In the genomic region with DNA sequence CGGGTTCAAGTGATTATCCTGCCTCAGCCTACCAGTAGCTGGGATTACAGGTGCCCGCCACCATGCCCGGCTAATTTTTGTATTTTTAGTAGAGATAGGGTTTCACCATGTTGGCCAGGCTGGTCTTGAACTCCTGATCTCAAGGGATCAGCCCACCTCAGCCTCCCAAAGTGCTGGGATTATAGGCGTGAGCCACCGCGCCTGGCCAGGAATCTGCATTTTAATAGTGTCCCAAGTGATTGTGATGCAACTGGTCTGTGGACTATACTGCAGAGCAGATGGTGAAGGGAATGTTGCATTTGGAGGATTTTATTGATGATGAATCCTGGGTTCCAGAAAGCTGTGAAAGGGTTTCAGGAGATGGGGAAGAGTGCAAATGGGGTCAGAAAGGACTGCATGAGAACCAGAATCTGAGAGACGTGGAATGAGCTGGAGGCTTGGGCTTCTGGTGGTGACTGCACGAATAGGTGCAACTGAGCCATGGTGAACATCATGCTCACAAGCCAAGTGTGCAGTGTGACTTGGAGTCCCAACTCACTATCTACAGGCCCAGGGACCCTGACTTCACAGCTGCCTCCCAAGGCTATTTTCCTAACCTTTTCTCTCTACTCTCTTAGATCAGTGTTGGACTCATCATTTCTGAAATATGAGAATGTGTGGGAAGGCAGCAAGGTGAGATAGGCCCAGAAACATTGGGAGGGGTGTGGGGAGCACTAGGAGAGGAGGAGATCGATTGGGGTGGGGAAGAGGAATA, we compare ENCODE assay signal across 9 cellular contexts. TPM values are rescaled to one million over a fixed set of nuclear protein-coding genes. Genes with fewer than 3 reads are reported as not detected.
A peak's percentile ranks its signal among the peaks of the same experiment; 100 is the strongest.
DNase-seq lines count a peak whose midpoint lies in the region; TF ChIP-seq lines count a peak whose summit lies in the region.
"Had no signal": no experiment of that assay in that cellular context is flagged by ENCODE, and none has a peak within 500 bp of the region (broad histone marks: within the 10 kb centered on the region; RNA-seq: fewer than 3 reads in every experiment).

No MANE protein-coding gene starts in this region.

- H3K9me3 ChIP-seq in CD4-positive, alpha-beta memory T cell (ENCODE audit: control insufficient read depth in 1 of 2, low read length in 2 of 2), result no peaks in the 10 kb centered on the region
- no peaks in the 10 kb centered on the region for H3K9me3 ChIP-seq in GM23248 (ENCODE audit: low read depth)
- no peaks in the 10 kb centered on the region for H3K9me3 ChIP-seq in tibial nerve
- H3K9me3 ChIP-seq: heart left ventricle had no signal

- no peak overlapping the region for H2AFZ ChIP-seq in GM23248

- DNase-seq in CD4-positive, alpha-beta memory T cell, result no peak
- DNase-seq in GM23248 (peak; percentile 15), immature natural killer cell (no peak), OCI-M1 (lab: John Stamatoyannopoulos, UW) (no peak), tibial nerve (ENCODE audit: low spot score in 2 of 2) (no peak), DMS153 treated with DMSO at 0.1 percent for 48 hours (lab: John Stamatoyannopoulos, UW; ENCODE audit: unreplicated experiment) (no peak), germinal center (ENCODE audit: low spot score) (no peak)
- DNase-seq in activated CD4-positive, alpha-beta memory T cell treated with anti-CD3 and anti-CD28 coated beads for 36 hours, result no peak

- peak overlapping the region; percentile 54 for H3K9ac ChIP-seq in GM23248

- no peak for TF ChIP-seq POLR2A in tibial nerve (IDR thresholded peaks at IDR 0.05)

- peak overlapping the region; percentile 13 for H3K27ac ChIP-seq in CD4-positive, alpha-beta memory T cell (ENCODE audit: low read depth, low read length)
- H3K27ac ChIP-seq in GM23248 (peak overlapping the region; percentile 63), tibial nerve (peak overlapping the region in 2 of 4 donors; percentile 2 to 41)

- H3K4me2 ChIP-seq in GM23248 (ENCODE audit: unreplicated experiment), result no peak overlapping the region

- peaks cover 15 to 36% (median 26%) of the 10 kb centered on the region in 4 donors for H3K4me1 Mint-ChIP-seq in CD4-positive, alpha-beta memory T cell
- peaks cover 38% of the 10 kb centered on the region for H3K4me1 Mint-ChIP-seq in activated CD4-positive, alpha-beta memory T cell treated with anti-CD3 and anti-CD28 coated beads for 36 hours (ENCODE audit: low read depth)
- peaks cover 25 to 34% of the 10 kb centered on the region in 2 donors for H3K4me1 Mint-ChIP-seq in immature natural killer cell

- intact Hi-C loops in CD4-positive, alpha-beta memory T cell (cut with micrococcal nuclease), result loop anchor here (2.0 kb wide), 3 partner anchors 33 to 419 kb away; no protein-coding TSS in a partner anchor
- intact Hi-C loops in activated CD4-positive, alpha-beta memory T cell treated with anti-CD3 and anti-CD28 coated beads for 36 hours (cut with micrococcal nuclease), result loop anchor here (2.0 to 10.0 kb wide), 3 partner anchors 35 to 589 kb away; a partner anchor contains a TSS

- POLR2A ChIA-PET in CD4-positive, alpha-beta memory T cell (lab: Charles Lee; ENCODE audit: partially characterized antibody), result interaction anchor here (0.9 to 5.0 kb wide), 14 partner anchors 24 to 229 kb away, joined by 3 to 55 read pairs (median 4); a partner anchor contains a TSS
- POLR2A ChIA-PET in activated CD4-positive, alpha-beta memory T cell treated with anti-CD3 and anti-CD28 coated beads for 36 hours (lab: Charles Lee), result interaction anchor here (0.9 to 3.0 kb wide), 5 partner anchors 48 to 72 kb away, joined by 3 to 15 read pairs (median 4); a partner anchor contains a TSS

- no peaks in the 10 kb centered on the region for H3K27me3 ChIP-seq in CD4-positive, alpha-beta memory T cell (ENCODE audit: insufficient read depth, low read length)
- H3K27me3 ChIP-seq in GM23248 (replicated peaks; ENCODE audit: insufficient read depth) (no peaks in the 10 kb centered on the region), tibial nerve (no peaks in the 10 kb centered on the region)
- H3K27me3 ChIP-seq: heart left ventricle had no signal

- 84 to 86% methylated on average over 9 of the region's 9 CpGs for WGBS in GM23248 (ENCODE audit: low coverage in 1 of 2, low lambda C conversion rate in 2 of 2, missing lambda C conversion rate in 2 of 2), 2 experiments
- 73 to 78% methylated on average over 9 of the region's 9 CpGs for WGBS in tibial nerve, 2 donors

- CTCF ChIA-PET in CD4-positive, alpha-beta memory T cell (lab: Charles Lee; ENCODE audit: partially characterized antibody), result interaction anchor here (0.5 to 5.2 kb wide), 17 partner anchors 10 to 1549 kb away, joined by 3 to 41 read pairs (median 3); a partner anchor contains a TSS
- CTCF ChIA-PET in activated CD4-positive, alpha-beta memory T cell treated with anti-CD3 and anti-CD28 coated beads for 36 hours (lab: Charles Lee), result interaction anchor here (0.7 to 5.2 kb wide), 9 partner anchors 8 to 308 kb away, joined by 3 to 37 read pairs (median 7); a partner anchor contains a TSS

- H4K20me1 ChIP-seq in GM23248 (ENCODE audit: insufficient read depth), result peaks cover 5% of the 10 kb centered on the region; the same call in 1 of the 2 replicates

- H3F3A ChIP-seq in GM23248 (ENCODE audit: insufficient read depth), result peaks cover 45% of the 10 kb centered on the region

- peak overlapping the region in 6 of 7 donors; percentile 12 to 96 (median 76) for H3K27ac Mint-ChIP-seq in CD4-positive, alpha-beta memory T cell
- H3K27ac Mint-ChIP-seq in activated CD4-positive, alpha-beta memory T cell treated with anti-CD3 and anti-CD28 coated beads for 36 hours, result peak overlapping the region; percentile 75
- peak overlapping the region in 4 of 6 donors; percentile 45 to 80 (median 58) for H3K27ac Mint-ChIP-seq in immature natural killer cell

- H3K27me3 Mint-ChIP-seq in CD4-positive, alpha-beta memory T cell, result no peaks in the 10 kb centered on the region
- H3K27me3 Mint-ChIP-seq in activated CD4-positive, alpha-beta memory T cell treated with anti-CD3 and anti-CD28 coated beads for 36 hours, result no peaks in the 10 kb centered on the region
- H3K27me3 Mint-ChIP-seq in immature natural killer cell (ENCODE audit: low read depth in 3 of 3), result peaks cover 7 to 13% (median 10%) of the 10 kb centered on the region in 3 donors

- peaks cover 18% of the 10 kb centered on the region for H3K4me1 ChIP-seq in CD4-positive, alpha-beta memory T cell (ENCODE audit: insufficient read depth, low read length)
- H3K4me1 ChIP-seq in GM23248 (ENCODE audit: insufficient read depth) (peaks cover 19% of the 10 kb centered on the region), tibial nerve (peaks cover 0 to 18% (median 13%) of the 10 kb centered on the region in 4 donors)

- TF ChIP-seq CTCF in tibial nerve (IDR thresholded peaks at IDR 0.05), result no peak

- peaks cover 25% of the 10 kb centered on the region for H3K36me3 ChIP-seq in CD4-positive, alpha-beta memory T cell (ENCODE audit: insufficient read depth, low read length)
- H3K36me3 ChIP-seq in GM23248 (ENCODE audit: low read depth) (peaks cover 29% of the 10 kb centered on the region), tibial nerve (peaks cover 0 to 29% (median 6%) of the 10 kb centered on the region in 3 donors)

- TF ChIP-seq EP300 in tibial nerve (IDR thresholded peaks at IDR 0.05), result no peak

- peaks cover 0 to 3% (median 0%) of the 10 kb centered on the region in 8 donors for H3K9me3 Mint-ChIP-seq in CD4-positive, alpha-beta memory T cell
- H3K9me3 Mint-ChIP-seq in activated CD4-positive, alpha-beta memory T cell treated with anti-CD3 and anti-CD28 coated beads for 36 hours, result no peaks in the 10 kb centered on the region
- no peaks in the 10 kb centered on the region for H3K9me3 Mint-ChIP-seq in immature natural killer cell

- peaks cover 34% of the 10 kb centered on the region for H3K79me2 ChIP-seq in GM23248 (ENCODE audit: insufficient read depth)

- H3K4me3 Mint-ChIP-seq in CD4-positive, alpha-beta memory T cell, result no peak overlapping the region
- H3K4me3 Mint-ChIP-seq in activated CD4-positive, alpha-beta memory T cell treated with anti-CD3 and anti-CD28 coated beads for 36 hours, result no peak overlapping the region
- H3K4me3 Mint-ChIP-seq in immature natural killer cell, result no peak overlapping the region

- no peaks in the 10 kb centered on the region for H3K9me2 ChIP-seq in GM23248 (ENCODE audit: insufficient read depth)

- in situ Hi-C loops in GM23248 (cut with MboI), result no loop called here

- peaks cover 18 to 39% of the 10 kb centered on the region in 2 donors for H3K36me3 Mint-ChIP-seq in CD4-positive, alpha-beta memory T cell
- peaks cover 30% of the 10 kb centered on the region for H3K36me3 Mint-ChIP-seq in activated CD4-positive, alpha-beta memory T cell treated with anti-CD3 and anti-CD28 coated beads for 36 hours
- peaks cover 0 to 16% (median 4%) of the 10 kb centered on the region in 3 donors for H3K36me3 Mint-ChIP-seq in immature natural killer cell

- no peak overlapping the region for H3K4me3 ChIP-seq in CD4-positive, alpha-beta memory T cell (ENCODE audit: low read length in 2 of 2)
- H3K4me3 ChIP-seq in GM23248, result no peak overlapping the region
- H3K4me3 ChIP-seq in tibial nerve, result no peak overlapping the region
- H3K4me3 ChIP-seq: heart left ventricle had no signal

RNA-seq across cellular contexts. Expression of a gene that starts 4.5 kb away (rescaled TPM):
- total RNA-seq in CD4-positive, alpha-beta memory T cell, result 10 to 100 TPM; 55.6 to 55.8 TPM
- polyA plus RNA-seq in CD4-positive, alpha-beta memory T cell, result 1,000 to 10,000 TPM in 1 of 2 donors, 100 to 1,000 TPM in 1; 386 to 1,449 TPM
- 332 and 1,155 TPM in 2 replicates for total RNA-seq in GM23248 (2014; rRNA removed; shearing (Covaris generic))
- polyA plus RNA-seq in GM23248 (2016; fragmentation: Nextera tagmentation; extraction: Ambion mirVana) (271 and 274 TPM in 2 replicates), immature natural killer cell (100 to 1,000 TPM; 294 to 705 (median 698) TPM)
- total RNA-seq in activated CD4-positive, alpha-beta memory T cell treated with anti-CD3 and anti-CD28 coated beads for 36 hours, result 10 to 100 TPM; 28.1 to 40.7 TPM
- total RNA-seq in tibial nerve, result 1,000 to 10,000 TPM in 2 of 4 donors, 100 to 1,000 TPM in 2; 308 to 1,324 (median 859) TPM

RNA-seq across cellular contexts. Expression of a gene that starts 25.4 kb away (rescaled TPM):
- 1 to 10 TPM; 7.2 to 7.9 TPM for total RNA-seq in CD4-positive, alpha-beta memory T cell
- 1 to 10 TPM in 1 of 2 donors, under 1 TPM in 1; 0.37 to 2.2 TPM for polyA plus RNA-seq in CD4-positive, alpha-beta memory T cell
- total RNA-seq in GM23248 (2014; rRNA removed; shearing (Covaris generic)), result 1.4 and 1.5 TPM in 2 replicates
- polyA plus RNA-seq in GM23248 (2016; fragmentation: Nextera tagmentation; extraction: Ambion mirVana) (0.99 and 1.1 TPM in 2 replicates), immature natural killer cell (1 to 10 TPM in 1 of 3 donors, not detected in 2; 1.0 TPM)
- 10 to 100 TPM; 14.4 to 15.1 TPM for total RNA-seq in activated CD4-positive, alpha-beta memory T cell treated with anti-CD3 and anti-CD28 coated beads for 36 hours
- 1 to 10 TPM; 3.8 to 9.6 (median 6.4) TPM for total RNA-seq in tibial nerve

RNA-seq across cellular contexts. Expression of a gene that starts 33.8 kb away (rescaled TPM):
- 1 to 10 TPM; 5.9 to 6.9 TPM for total RNA-seq in CD4-positive, alpha-beta memory T cell
- under 1 TPM; 0.61 to 0.70 TPM for polyA plus RNA-seq in CD4-positive, alpha-beta memory T cell
- 3.3 and 3.5 TPM in 2 replicates for total RNA-seq in GM23248 (2014; rRNA removed; shearing (Covaris generic))
- polyA plus RNA-seq in GM23248 (2016; fragmentation: Nextera tagmentation; extraction: Ambion mirVana), result 1.9 and 2.1 TPM in 2 replicates
- under 1 TPM; 0.82 to 0.86 TPM for total RNA-seq in activated CD4-positive, alpha-beta memory T cell treated with anti-CD3 and anti-CD28 coated beads for 36 hours
- polyA plus RNA-seq in immature natural killer cell, result not detected
- 100 to 1,000 TPM in 2 of 4 donors, 10 to 100 TPM in 2; 90.6 to 165 (median 99.8) TPM for total RNA-seq in tibial nerve

RNA-seq across cellular contexts. Expression of a gene that starts 49.1 kb away (rescaled TPM):
- 1 to 10 TPM; 5.4 to 5.9 TPM for total RNA-seq in CD4-positive, alpha-beta memory T cell
- not detected for polyA plus RNA-seq in CD4-positive, alpha-beta memory T cell
- 10.2 and 19.1 TPM in 2 replicates for total RNA-seq in GM23248 (2014; rRNA removed; shearing (Covaris generic))
- polyA plus RNA-seq in GM23248 (2016; fragmentation: Nextera tagmentation; extraction: Ambion mirVana), result 9.5 and 10.0 TPM in 2 replicates
- 1 to 10 TPM; 2.4 to 2.7 TPM for total RNA-seq in activated CD4-positive, alpha-beta memory T cell treated with anti-CD3 and anti-CD28 coated beads for 36 hours
- polyA plus RNA-seq in immature natural killer cell, result 1 to 10 TPM; 3.5 to 5.9 (median 5.9) TPM
- 10 to 100 TPM; 20.4 to 39.1 (median 28.1) TPM for total RNA-seq in tibial nerve

RNA-seq across cellular contexts. Expression of a gene that starts 58.2 kb away (rescaled TPM):
- 100 to 1,000 TPM; 106 to 108 TPM for total RNA-seq in CD4-positive, alpha-beta memory T cell
- 100 to 1,000 TPM; 204 to 223 TPM for polyA plus RNA-seq in CD4-positive, alpha-beta memory T cell
- 115 and 120 TPM in 2 replicates for total RNA-seq in GM23248 (2014; rRNA removed; shearing (Covaris generic))
- polyA plus RNA-seq in GM23248 (2016; fragmentation: Nextera tagmentation; extraction: Ambion mirVana) (152 and 157 TPM in 2 replicates), immature natural killer cell (100 to 1,000 TPM; 192 to 222 (median 214) TPM)
- total RNA-seq in activated CD4-positive, alpha-beta memory T cell treated with anti-CD3 and anti-CD28 coated beads for 36 hours, result 100 to 1,000 TPM; 399 to 410 TPM
- total RNA-seq in tibial nerve, result 100 to 1,000 TPM in 1 of 4 donors, 10 to 100 TPM in 3; 79.6 to 104 (median 93.5) TPM

Comparison
In these comparisons a context has a peak if more than half of its experiments do, and no peak if none do; other contexts are left out.
1. RNA of a gene that starts 33.8 kb away (total RNA-seq): 90.6 to 165 TPM in tibial nerve; 5.9 to 6.9 TPM in CD4-positive, alpha-beta memory T cell, 3.3 to 3.5 TPM in GM23248 and 0.82 to 0.86 TPM in activated CD4-positive, alpha-beta memory T cell treated with anti-CD3 and anti-CD28 coated beads for 36 hours; every median in the first group is over 10 times any median in the second.
2. Peak in every context shown above with its lines, with median percentiles within 50 percentile points of each other: H3K27ac Mint-ChIP-seq.